Comparison of ENCODE assay signal across 9 cellular contexts in the genomic region with DNA sequence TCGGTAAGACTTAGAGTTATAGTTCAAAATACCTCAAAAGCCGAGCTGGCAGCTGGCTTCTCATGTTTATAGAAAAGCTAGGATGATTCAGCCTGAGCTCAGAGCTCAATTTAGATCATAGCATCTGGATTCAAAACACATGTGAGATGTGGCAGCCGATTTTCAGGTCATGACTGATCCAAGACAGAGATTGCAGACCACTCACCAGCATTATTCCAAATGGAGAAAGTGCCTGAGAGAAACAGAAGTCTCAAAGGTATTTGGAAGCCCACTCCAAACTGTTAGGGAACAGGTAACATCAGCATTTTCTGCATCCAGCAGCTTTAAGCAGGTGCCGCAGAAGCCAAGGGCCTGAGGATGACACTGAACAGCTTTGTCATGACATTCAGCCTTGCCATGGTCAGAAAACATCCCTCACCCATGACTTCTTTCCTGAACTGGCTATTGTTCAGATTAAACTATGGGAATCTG.
DNase-seq lines count a peak whose midpoint lies in the region; ATAC-seq, FAIRE-seq and TF ChIP-seq lines count a peak whose summit lies in the region.
"Had no signal": no experiment of that assay in that cellular context is flagged by ENCODE, and none has a peak within 500 bp of the region (broad histone marks: within the 10 kb centered on the region; RNA-seq: fewer than 3 reads in every experiment).

No MANE protein-coding gene starts in this region.

- H3K9me3 Mint-ChIP-seq in activated T-cell treated with anti-CD3 and anti-CD28 coated beads, Interleukin-2, amount 50 U/mL, for 72 hours: peaks cover 3 to 9% of the 10 kb centered on the region in 2 donors
- H3K9me3 Mint-ChIP-seq in activated T-helper 1 cell treated with anti-CD3 and anti-CD28 coated beads, Interleukin-12 subunit alpha, Interleukin-12 subunit beta, Interleukin-2, Interleukin-4 antibody, amounts not matched to agents 30 ng/mL and 10 ng/mL and 1 ng/mL, durations not matched to agents 14 hours and 24 hours and 36 hours: peaks cover 13% of the 10 kb centered on the region
- peaks cover 20% of the 10 kb centered on the region for H3K9me3 Mint-ChIP-seq in glutamatergic neuron (ENCODE audit: unreplicated experiment)
- H3K9me3 Mint-ChIP-seq in stimulated activated naive CD8-positive, alpha-beta T cell treated with anti-CD3 and anti-CD28 coated beads, Interleukin-15, Interleukin-2, amounts not matched to agents 100 ng/mL and 50 ng/mL, for 24 hours: peaks cover 5% of the 10 kb centered on the region

- intact Hi-C loops in activated T-helper 1 cell treated with anti-CD3 and anti-CD28 coated beads, Interleukin-12 subunit alpha, Interleukin-12 subunit beta, Interleukin-2, Interleukin-4 antibody, amounts not matched to agents 30 ng/mL and 10 ng/mL and 1 ng/mL, durations not matched to agents 14 hours and 24 hours and 36 hours (cut with micrococcal nuclease): loop anchor here (1.0 to 5.0 kb wide), 3 partner anchors 8 to 283 kb away; no protein-coding TSS in a partner anchor

- TF ChIP-seq POLR2A in H54 (IDR thresholded peaks at IDR 0.05; ENCODE audit: low read depth, low read length): no peak

- DNase-seq in activated T-cell treated with anti-CD3 and anti-CD28 coated beads, Interleukin-2, amount 50 U/mL, for 72 hours: peak in 1 of 2 donors; percentile 48
- no peak for DNase-seq in activated T-cell treated with anti-CD3 and anti-CD28 coated beads for 4 hours
- DNase-seq in activated T-helper 1 cell treated with anti-CD3 and anti-CD28 coated beads, Interleukin-12 subunit alpha, Interleukin-12 subunit beta, Interleukin-2, Interleukin-4 antibody, amounts not matched to agents 30 ng/mL and 10 ng/mL and 1 ng/mL, durations not matched to agents 14 hours and 24 hours and 36 hours (ENCODE audit: low spot score): no peak
- DNase-seq in glutamatergic neuron: no peak
- DNase-seq in H54 (ENCODE audit: insufficient read length, low spot score): no peak
- DNase-seq in HuH-7 (ENCODE audit: low spot score): no peak
- DNase-seq: OCI-M1 had no signal

- no peak for FAIRE-seq in H54 (lab: Jason Lieb, UNC)

- peaks cover 26 to 41% of the 10 kb centered on the region in 2 donors for H3K36me3 Mint-ChIP-seq in activated T-cell treated with anti-CD3 and anti-CD28 coated beads, Interleukin-2, amount 50 U/mL, for 72 hours (ENCODE audit: insufficient read depth in 2 of 2)
- peaks cover 41% of the 10 kb centered on the region for H3K36me3 Mint-ChIP-seq in activated T-helper 1 cell treated with anti-CD3 and anti-CD28 coated beads, Interleukin-12 subunit alpha, Interleukin-12 subunit beta, Interleukin-2, Interleukin-4 antibody, amounts not matched to agents 30 ng/mL and 10 ng/mL and 1 ng/mL, durations not matched to agents 14 hours and 24 hours and 36 hours (ENCODE audit: low read depth)
- peaks cover 14% of the 10 kb centered on the region for H3K36me3 Mint-ChIP-seq in glutamatergic neuron (ENCODE audit: unreplicated experiment)
- H3K36me3 Mint-ChIP-seq in stimulated activated naive CD8-positive, alpha-beta T cell treated with anti-CD3 and anti-CD28 coated beads, Interleukin-15, Interleukin-2, amounts not matched to agents 100 ng/mL and 50 ng/mL, for 24 hours (ENCODE audit: low read depth): peaks cover 53% of the 10 kb centered on the region

- no peak for TF ChIP-seq CTCF in glutamatergic neuron (IDR thresholded peaks at IDR 0.05; ENCODE audit: partially characterized antibody, unreplicated experiment)

- peak overlapping the region; percentile 46 to 70 for H3K4me3 Mint-ChIP-seq in activated T-cell treated with anti-CD3 and anti-CD28 coated beads, Interleukin-2, amount 50 U/mL, for 72 hours
- H3K4me3 Mint-ChIP-seq in activated T-helper 1 cell treated with anti-CD3 and anti-CD28 coated beads, Interleukin-12 subunit alpha, Interleukin-12 subunit beta, Interleukin-2, Interleukin-4 antibody, amounts not matched to agents 30 ng/mL and 10 ng/mL and 1 ng/mL, durations not matched to agents 14 hours and 24 hours and 36 hours: peak overlapping the region; percentile 38
- H3K4me3 Mint-ChIP-seq in glutamatergic neuron (ENCODE audit: unreplicated experiment): peak overlapping the region; percentile 18
- H3K4me3 Mint-ChIP-seq in stimulated activated naive CD8-positive, alpha-beta T cell treated with anti-CD3 and anti-CD28 coated beads, Interleukin-15, Interleukin-2, amounts not matched to agents 100 ng/mL and 50 ng/mL, for 24 hours: peak overlapping the region; percentile 62

- ATAC-seq in activated T-cell treated with anti-CD3 and anti-CD28 coated beads, Interleukin-2, amount 50 U/mL, for 72 hours (replicated peaks in 1 of 2): peak; percentile 57 to 63
- no peak for ATAC-seq in GM21723 (IDR thresholded peaks at IDR 0.05; ENCODE audit: unreplicated experiment)

- H3K4me1 Mint-ChIP-seq in activated T-cell treated with anti-CD3 and anti-CD28 coated beads, Interleukin-2, amount 50 U/mL, for 72 hours (ENCODE audit: low read depth): peaks cover 96% of the 10 kb centered on the region
- H3K4me1 Mint-ChIP-seq in activated T-helper 1 cell treated with anti-CD3 and anti-CD28 coated beads, Interleukin-12 subunit alpha, Interleukin-12 subunit beta, Interleukin-2, Interleukin-4 antibody, amounts not matched to agents 30 ng/mL and 10 ng/mL and 1 ng/mL, durations not matched to agents 14 hours and 24 hours and 36 hours (ENCODE audit: low read depth): peaks cover 68% of the 10 kb centered on the region
- peaks cover 38% of the 10 kb centered on the region for H3K4me1 Mint-ChIP-seq in glutamatergic neuron (ENCODE audit: low read depth, unreplicated experiment)
- peaks cover 99% of the 10 kb centered on the region for H3K4me1 Mint-ChIP-seq in stimulated activated naive CD8-positive, alpha-beta T cell treated with anti-CD3 and anti-CD28 coated beads, Interleukin-15, Interleukin-2, amounts not matched to agents 100 ng/mL and 50 ng/mL, for 24 hours (ENCODE audit: low read depth)

- H3K27ac Mint-ChIP-seq in activated T-cell treated with anti-CD3 and anti-CD28 coated beads, Interleukin-2, amount 50 U/mL, for 72 hours: peak overlapping the region; percentile 16
- peak overlapping the region; percentile 54 for H3K27ac Mint-ChIP-seq in activated T-helper 1 cell treated with anti-CD3 and anti-CD28 coated beads, Interleukin-12 subunit alpha, Interleukin-12 subunit beta, Interleukin-2, Interleukin-4 antibody, amounts not matched to agents 30 ng/mL and 10 ng/mL and 1 ng/mL, durations not matched to agents 14 hours and 24 hours and 36 hours
- H3K27ac Mint-ChIP-seq in glutamatergic neuron (ENCODE audit: unreplicated experiment): peak overlapping the region; percentile 99
- H3K27ac Mint-ChIP-seq in stimulated activated naive CD8-positive, alpha-beta T cell treated with anti-CD3 and anti-CD28 coated beads, Interleukin-15, Interleukin-2, amounts not matched to agents 100 ng/mL and 50 ng/mL, for 24 hours: peak overlapping the region; percentile 78

- no peaks in the 10 kb centered on the region for H3K27me3 Mint-ChIP-seq in activated T-cell treated with anti-CD3 and anti-CD28 coated beads, Interleukin-2, amount 50 U/mL, for 72 hours (ENCODE audit: low read depth)
- peaks cover 2% of the 10 kb centered on the region for H3K27me3 Mint-ChIP-seq in activated T-helper 1 cell treated with anti-CD3 and anti-CD28 coated beads, Interleukin-12 subunit alpha, Interleukin-12 subunit beta, Interleukin-2, Interleukin-4 antibody, amounts not matched to agents 30 ng/mL and 10 ng/mL and 1 ng/mL, durations not matched to agents 14 hours and 24 hours and 36 hours (ENCODE audit: insufficient read depth)
- peaks cover 6% of the 10 kb centered on the region for H3K27me3 Mint-ChIP-seq in glutamatergic neuron (ENCODE audit: unreplicated experiment)
- H3K27me3 Mint-ChIP-seq in stimulated activated naive CD8-positive, alpha-beta T cell treated with anti-CD3 and anti-CD28 coated beads, Interleukin-15, Interleukin-2, amounts not matched to agents 100 ng/mL and 50 ng/mL, for 24 hours: no peaks in the 10 kb centered on the region

Comparison
In these comparisons a context has a peak if more than half of its experiments do, and no peak if none do; other contexts are left out.
1. H3K27ac Mint-ChIP-seq: peak in every context shown above with its lines; median percentile 99 in glutamatergic neuron; 78 in stimulated activated naive CD8-positive, alpha-beta T cell treated with anti-CD3 and anti-CD28 coated beads, Interleukin-15, Interleukin-2, amounts not matched to agents 100 ng/mL and 50 ng/mL, for 24 hours; 54 in activated T-helper 1 cell treated with anti-CD3 and anti-CD28 coated beads, Interleukin-12 subunit alpha, Interleukin-12 subunit beta, Interleukin-2, Interleukin-4 antibody, amounts not matched to agents 30 ng/mL and 10 ng/mL and 1 ng/mL, durations not matched to agents 14 hours and 24 hours and 36 hours; 16 in activated T-cell treated with anti-CD3 and anti-CD28 coated beads, Interleukin-2, amount 50 U/mL, for 72 hours.